Comparison of ENCODE assay signal across 8 cellular contexts in the genomic region with DNA sequence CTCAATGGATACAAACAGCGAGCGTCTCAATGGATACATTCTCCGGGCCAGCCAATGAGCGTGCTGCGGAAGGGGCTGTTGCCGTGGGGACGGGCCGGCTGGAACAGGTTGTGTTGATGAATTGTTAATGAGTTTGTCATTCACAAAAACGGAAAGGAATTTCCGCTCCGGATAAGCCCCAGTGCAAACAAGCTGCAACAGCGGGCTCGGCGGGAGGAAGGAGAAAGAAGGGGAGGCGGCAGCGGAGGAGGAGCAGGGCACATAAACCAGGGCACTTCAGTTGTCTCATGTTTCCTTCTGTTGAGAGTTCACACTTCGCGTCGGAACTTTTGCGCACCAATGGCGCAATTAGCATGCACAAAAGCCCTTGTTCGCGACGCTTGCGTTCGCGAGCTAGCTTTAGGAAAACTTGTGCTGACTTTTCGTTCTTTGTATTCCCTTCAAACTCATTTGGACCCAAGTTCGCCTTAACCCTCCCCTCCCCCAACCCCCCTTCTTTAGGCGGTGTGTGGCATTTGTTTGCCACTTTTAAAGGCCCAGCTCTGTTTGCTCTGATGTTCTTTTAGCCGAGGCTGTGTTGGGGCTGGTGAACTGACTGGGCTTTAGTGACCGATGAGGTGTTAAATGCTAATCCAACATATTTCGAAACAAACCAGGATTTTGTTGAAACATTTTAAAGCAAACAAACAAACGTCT. TPM values are rescaled to one million over a fixed set of nuclear protein-coding genes. Genes with fewer than 3 reads are reported as not detected.
DNase-seq lines count a peak whose midpoint lies in the region; ATAC-seq, FAIRE-seq and TF ChIP-seq lines count a peak whose summit lies in the region.

A gene with protein sequence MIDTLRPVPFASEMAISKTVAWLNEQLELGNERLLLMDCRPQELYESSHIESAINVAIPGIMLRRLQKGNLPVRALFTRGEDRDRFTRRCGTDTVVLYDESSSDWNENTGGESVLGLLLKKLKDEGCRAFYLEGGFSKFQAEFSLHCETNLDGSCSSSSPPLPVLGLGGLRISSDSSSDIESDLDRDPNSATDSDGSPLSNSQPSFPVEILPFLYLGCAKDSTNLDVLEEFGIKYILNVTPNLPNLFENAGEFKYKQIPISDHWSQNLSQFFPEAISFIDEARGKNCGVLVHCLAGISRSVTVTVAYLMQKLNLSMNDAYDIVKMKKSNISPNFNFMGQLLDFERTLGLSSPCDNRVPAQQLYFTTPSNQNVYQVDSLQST (minus strand): TSS at position 10 of the 696 bp plus-strand sequence. CDS start 462 bp downstream, outside the sequence.

- no peak within 1 kb of the TSS; the same call in 1 of the 2 replicates for H2AFZ ChIP-seq in OCI-LY7 (ENCODE audit: low read length)

- H3K56ac ChIP-seq in mesendoderm (ENCODE audit: low read length): peak within 1 kb of the TSS; percentile 99

- no peak for TF ChIP-seq CTCF in OCI-LY7 (conservative IDR thresholded peaks at IDR 0.05; ENCODE audit: low read length)

- H3K27ac ChIP-seq in OCI-LY7 (ENCODE audit: low read depth, low read length, poor library complexity, severe bottlenecking): no peak within 1 kb of the TSS
- H3K27ac ChIP-seq in mesendoderm (ENCODE audit: low read depth, low read length): peak within 1 kb of the TSS; percentile 98

- peaks cover 68% of the 10 kb centered on the region for H3K4me1 ChIP-seq in OCI-LY7 (ENCODE audit: insufficient read depth, low read length, poor library complexity, severe bottlenecking)
- H3K4me1 ChIP-seq in mesendoderm (ENCODE audit: control insufficient read depth, low read depth, low read length): peaks cover 27% of the 10 kb centered on the region

- intact Hi-C loops in OCI-LY7 (cut with micrococcal nuclease; ENCODE audit: unreplicated experiment): loop anchor here (2.0 kb wide), 1 partner anchor 356 kb away; a partner anchor contains a TSS

- peak within 1 kb of the TSS; percentile 64 for H3K4me3 ChIP-seq in OCI-LY7 (ENCODE audit: low read depth, low read length, poor library complexity, severe bottlenecking)
- peak within 1 kb of the TSS; percentile 83 for H3K4me3 ChIP-seq in mesendoderm (ENCODE audit: low read length)

- H3K79me2 ChIP-seq in OCI-LY7 (ENCODE audit: insufficient read depth, low read depth, low read length) (no peaks in the 10 kb centered on the region), mesendoderm (ENCODE audit: control insufficient read depth, insufficient read depth, low read length) (peaks cover 33% of the 10 kb centered on the region)

- peak within 1 kb of the TSS; percentile 89 for H2BK120ac ChIP-seq in mesendoderm (ENCODE audit: low read depth, low read length)

- peak within 1 kb of the TSS; percentile 92 for H3K4ac ChIP-seq in mesendoderm (ENCODE audit: low read depth, low read length)

- DNase-seq in AG08395 (ENCODE audit: low spot score) (peak; percentile 96), HuH-7.5 (ENCODE audit: low spot score) (peak; percentile 99), OCI-LY7 (ENCODE audit: low spot score) (peak; percentile 63), activated T-cell treated with anti-CD3 and anti-CD28 coated beads for 1 hour (ENCODE audit: low read depth) (peak; percentile 61), mesendoderm (peak; percentile 100)
- peak; percentile 63 for DNase-seq in stimulated activated CD8-positive, alpha-beta memory T cell treated with anti-CD3 and anti-CD28 coated beads, Interleukin-12 subunit alpha, Interleukin-12 subunit beta, amount 100 ng/mL, for 1 hour (ENCODE audit: low read depth)

- H3K4me2 ChIP-seq in OCI-LY7 (ENCODE audit: low read length) (peak within 1 kb of the TSS; percentile 80), mesendoderm (ENCODE audit: low read length) (peak within 1 kb of the TSS; percentile 67)

- peak within 1 kb of the TSS; percentile 99 for H2BK5ac ChIP-seq in mesendoderm (ENCODE audit: low read length)

- peak within 1 kb of the TSS; percentile 95 for H4K5ac ChIP-seq in mesendoderm (ENCODE audit: low read length)

- H2BK15ac ChIP-seq in mesendoderm (replicated peaks; ENCODE audit: low read depth): no peak within 1 kb of the TSS

- BruUV-seq in OCI-LY7 (replicated peaks; lab: Mats Ljungman, UMichigan): no TSS peak

- CTCF ChIA-PET in OCI-LY7 (lab: Charles Lee; ENCODE audit: unreplicated experiment): interaction anchor here (1.1 kb wide), 1 partner anchor 36 kb away, joined by 4 read pairs; no protein-coding TSS in a partner anchor

- no peak within 1 kb of the TSS for H4K8ac ChIP-seq in mesendoderm (ENCODE audit: low read depth, low read length)

- H3K36me3 ChIP-seq in OCI-LY7 (ENCODE audit: insufficient read depth, low read length) (no peaks in the 10 kb centered on the region), mesendoderm (ENCODE audit: control insufficient read depth, insufficient read depth, low read length) (peaks cover 9% of the 10 kb centered on the region)

- peak within 1 kb of the TSS; percentile 94 for H3K18ac ChIP-seq in mesendoderm (ENCODE audit: low read length)

- H4K20me1 ChIP-seq in OCI-LY7 (ENCODE audit: insufficient read depth, low read length): no peaks in the 10 kb centered on the region

- WGBS in mesendoderm (ENCODE audit: extremely low coverage, insufficient coverage, low lambda C conversion rate): no CpG with 5 or more reads among the region's 34 CpGs

- POLR2A ChIA-PET in OCI-LY7 (lab: Charles Lee): interaction anchor here (1.1 to 1.5 kb wide), 2 partner anchors 25 to 108 kb away, joined by 3 read pairs; no protein-coding TSS in a partner anchor

- no peaks in the 10 kb centered on the region for H3K9me3 ChIP-seq in OCI-LY7 (ENCODE audit: low read length)

- peak within 1 kb of the TSS; percentile 90 for H3K9ac ChIP-seq in mesendoderm (ENCODE audit: low read length)

- no peaks in the 10 kb centered on the region for H3K9me2 ChIP-seq in OCI-LY7 (ENCODE audit: insufficient read depth, low read length)

- H3K27me3 ChIP-seq in mesendoderm (ENCODE audit: insufficient read depth, low read length, poor library complexity): no peaks in the 10 kb centered on the region

- peaks cover 9% of the 10 kb centered on the region for H3K79me1 ChIP-seq in mesendoderm (ENCODE audit: low read length)

- peak; percentile 34 for ATAC-seq in GM19035 (IDR thresholded peaks at IDR 0.05; ENCODE audit: unreplicated experiment)

- peak; percentile 83 for FAIRE-seq in endometrium (lab: Jason Lieb, UNC)

- H3K23ac ChIP-seq in mesendoderm (ENCODE audit: low read length): peak within 1 kb of the TSS; percentile 98

- no peak within 1 kb of the TSS for H2AK5ac ChIP-seq in mesendoderm (ENCODE audit: low read length)

RNA-seq across cellular contexts. Expression of the gene that starts here (rescaled TPM):
- 0.47 and 1.9 TPM in 2 replicates for total RNA-seq in OCI-LY7 (2014; rRNA removed; shearing (Covaris generic))
- 1.3 and 2.2 TPM in 2 replicates for total RNA-seq in OCI-LY7 (2022)
- 30.5 TPM for polyA plus RNA-seq in mesendoderm (2013, experiment 1 of 2)
- polyA plus RNA-seq in mesendoderm (2013, experiment 2 of 2): 30.1 TPM
